ENCODE assay signal across 18 cellular contexts in genomic region chr6:112595201-112595600, GRCh38.
DNase-seq lines count a peak whose midpoint lies in the region; ATAC-seq and TF ChIP-seq lines count a peak whose summit lies in the region.
"Had no signal": no experiment of that assay in that cellular context is flagged by ENCODE, and none has a peak within 500 bp of the region (broad histone marks: within the 10 kb centered on the region; RNA-seq: fewer than 3 reads in every experiment).

No MANE protein-coding gene starts in this region.

- no peaks in the 10 kb centered on the region for H3K9me3 ChIP-seq in thyroid gland

- DNase-seq in NCI-H446 treated with DMSO at 0.1 percent for 48 hours (lab: John Stamatoyannopoulos, UW), result peak; percentile 2
- no peak for DNase-seq in NCI-H446 (lab: John Stamatoyannopoulos, UW)
- DNase-seq in NCI-H2029 treated with DMSO at 0.1 percent for 48 hours (lab: John Stamatoyannopoulos, UW), result peak; percentile 57
- DNase-seq in astrocyte of the cerebellum (ENCODE audit: low read depth), result peak; percentile 35
- DNase-seq in thyroid gland, result peak; percentile 29 to 62
- no peak for DNase-seq in COR-L47 (lab: John Stamatoyannopoulos, UW)
- DNase-seq: 8988T; AML-193; Calu3; CD8-positive, alpha-beta memory T cell; DMS 273 treated with DMSO at 0.1 percent for 48 hours had no signal

- H3K27me3 ChIP-seq in thyroid gland, result no peaks in the 10 kb centered on the region
- H3K27me3 ChIP-seq: BLaER1 had no signal

- WGBS in thyroid gland, 2 donors, result 16 to 27% methylated on average over 1 of the region's 1 CpG

- peak overlapping the region in 1 of 3 donors; percentile 3 for H3K27ac ChIP-seq in thyroid gland
- H3K27ac ChIP-seq: BLaER1, GM23248, HL-60 had no signal

- no peaks in the 10 kb centered on the region for H3K36me3 ChIP-seq in thyroid gland
- H3K36me3 ChIP-seq: BLaER1 had no signal

- no peaks in the 10 kb centered on the region for H3K4me1 ChIP-seq in thyroid gland
- H3K4me1 ChIP-seq: BLaER1 had no signal

- ATAC-seq in HG03159 (IDR thresholded peaks at IDR 0.05; ENCODE audit: unreplicated experiment) (no peak), GM21528 (IDR thresholded peaks at IDR 0.05; ENCODE audit: low FRiP score, unreplicated experiment) (no peak)
- ATAC-seq: GM12878, HCT116 had no signal

- TF ChIP-seq CTCF in astrocyte of the cerebellum (IDR thresholded peaks at IDR 0.05; ENCODE audit: low read depth, low read length, missing control alignments) (no peak), thyroid gland (IDR thresholded peaks at IDR 0.05) (no peak)

- intact Hi-C loops in thyroid gland (cut with DNase I), result no loop called here

- TF ChIP-seq POLR2A in thyroid gland (IDR thresholded peaks at IDR 0.05), result no peak

- in situ Hi-C loops in astrocyte of the cerebellum (cut with HindIII; ENCODE audit: low sequenced_read_pairs), result no loop called here

- H3K4me3 ChIP-seq in astrocyte of the cerebellum (ENCODE audit: low read depth, low read length), result no peak overlapping the region
- H3K4me3 ChIP-seq in thyroid gland (replicated peaks in 1 of 3), result no peak overlapping the region
- H3K4me3 ChIP-seq: BLaER1, GM12878, GM23248 had no signal

Comparison
In these comparisons a context has a peak if more than half of its experiments do, and no peak if none do; other contexts are left out.
1. DNase-seq: peak in NCI-H446 treated with DMSO at 0.1 percent for 48 hours (single experiment), NCI-H2029 treated with DMSO at 0.1 percent for 48 hours (single experiment), astrocyte of the cerebellum (single experiment) and thyroid gland (2 of 2); none in NCI-H446 (0 of 2) and COR-L47 (single experiment).